ENCODE assay signal across 1 cellular context in the genomic region with DNA sequence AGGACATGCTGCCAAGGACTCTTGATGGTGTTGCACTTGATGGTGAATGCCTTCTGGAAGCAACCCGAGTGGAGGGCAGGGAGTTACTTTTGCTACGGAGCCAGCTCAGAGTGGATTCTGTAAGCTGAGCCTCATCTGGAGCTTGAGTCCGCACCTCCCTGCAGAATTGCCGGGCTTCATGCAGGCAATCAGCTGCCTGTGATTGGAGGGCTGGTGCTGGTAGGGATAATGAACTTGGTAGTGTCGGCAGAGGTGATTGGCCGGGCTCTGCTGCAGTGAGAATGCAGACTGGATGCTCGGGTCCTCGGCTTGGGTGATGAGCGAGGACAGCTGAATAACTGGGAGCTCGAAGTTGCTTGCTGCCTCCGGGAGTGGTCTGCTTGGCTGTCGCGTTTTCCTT.
TF ChIP-seq lines count a peak whose summit lies in the region.

No MANE protein-coding gene starts in this region.

TF ChIP-seq in K562, 482 proteins besides CTCF, POLR2A, EP300 and RAD21:
- TF ChIP-seq POLR2G (IDR thresholded peaks at IDR 0.05; ENCODE audit: low read depth, low read length) (0 out of 2 replicates have a peak, but pooled peaks have one; percentile 1), MCM3 (IDR thresholded peaks at IDR 0.05) (no peak), RCOR1 (IDR thresholded peaks at IDR 0.05; ENCODE audit: borderline replicate concordance in 1 of 2, low read depth in 2 of 2, low read length in 2 of 2) (0 out of 4 replicates have a peak, but pooled peaks of 1 of the 2 experiments have one; percentile 20), NFYB (IDR thresholded peaks at IDR 0.05; ENCODE audit: extremely low read depth, insufficient read length) (peak; percentile 71)
TF ChIP-seq in K562: peak in this region for 3.
